1 cellular context compared by ENCODE assay signal in genomic region chr4:8160572-8160971, GRCh38.
TF ChIP-seq lines count a peak whose summit lies in the region.

No MANE protein-coding gene starts in this region.

TF ChIP-seq in GM23338, 12 proteins besides CTCF, POLR2A, EP300 and RAD21:
- TF ChIP-seq, protein P1, sequence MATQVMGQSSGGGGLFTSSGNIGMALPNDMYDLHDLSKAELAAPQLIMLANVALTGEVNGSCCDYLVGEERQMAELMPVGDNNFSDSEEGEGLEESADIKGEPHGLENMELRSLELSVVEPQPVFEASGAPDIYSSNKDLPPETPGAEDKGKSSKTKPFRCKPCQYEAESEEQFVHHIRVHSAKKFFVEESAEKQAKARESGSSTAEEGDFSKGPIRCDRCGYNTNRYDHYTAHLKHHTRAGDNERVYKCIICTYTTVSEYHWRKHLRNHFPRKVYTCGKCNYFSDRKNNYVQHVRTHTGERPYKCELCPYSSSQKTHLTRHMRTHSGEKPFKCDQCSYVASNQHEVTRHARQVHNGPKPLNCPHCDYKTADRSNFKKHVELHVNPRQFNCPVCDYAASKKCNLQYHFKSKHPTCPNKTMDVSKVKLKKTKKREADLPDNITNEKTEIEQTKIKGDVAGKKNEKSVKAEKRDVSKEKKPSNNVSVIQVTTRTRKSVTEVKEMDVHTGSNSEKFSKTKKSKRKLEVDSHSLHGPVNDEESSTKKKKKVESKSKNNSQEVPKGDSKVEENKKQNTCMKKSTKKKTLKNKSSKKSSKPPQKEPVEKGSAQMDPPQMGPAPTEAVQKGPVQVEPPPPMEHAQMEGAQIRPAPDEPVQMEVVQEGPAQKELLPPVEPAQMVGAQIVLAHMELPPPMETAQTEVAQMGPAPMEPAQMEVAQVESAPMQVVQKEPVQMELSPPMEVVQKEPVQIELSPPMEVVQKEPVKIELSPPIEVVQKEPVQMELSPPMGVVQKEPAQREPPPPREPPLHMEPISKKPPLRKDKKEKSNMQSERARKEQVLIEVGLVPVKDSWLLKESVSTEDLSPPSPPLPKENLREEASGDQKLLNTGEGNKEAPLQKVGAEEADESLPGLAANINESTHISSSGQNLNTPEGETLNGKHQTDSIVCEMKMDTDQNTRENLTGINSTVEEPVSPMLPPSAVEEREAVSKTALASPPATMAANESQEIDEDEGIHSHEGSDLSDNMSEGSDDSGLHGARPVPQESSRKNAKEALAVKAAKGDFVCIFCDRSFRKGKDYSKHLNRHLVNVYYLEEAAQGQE (IDR thresholded peaks at IDR 0.05; ENCODE audit: unreplicated experiment), result peak; percentile 73
- TF ChIP-seq JUNB (IDR thresholded peaks at IDR 0.05; ENCODE audit: unreplicated experiment), result no peak
